In genomic region chrX:110317820-110318663, GRCh38 we compare ENCODE assay signal across 1 cellular context.
TF ChIP-seq lines count a peak whose summit lies in the region.

AMMECR1 (minus strand) TSS chrX:110318085; CDS start chrX:110318071, 14 bp downstream.

TF ChIP-seq in HCT116, 20 proteins besides CTCF, POLR2A, EP300 and RAD21 (continued from another document):
- TF ChIP-seq EGR1 (IDR thresholded peaks at IDR 0.05; ENCODE audit: low read depth): no peak
